Comparison of ENCODE assay signal across 14 cellular contexts in genomic region chr6:41715779-41716515, GRCh38. TPM values are rescaled to one million over a fixed set of nuclear protein-coding genes. Genes with fewer than 3 reads are reported as not detected.
DNase-seq lines count a peak whose midpoint lies in the region; ATAC-seq and TF ChIP-seq lines count a peak whose summit lies in the region.
"Had no signal": no experiment of that assay in that cellular context is flagged by ENCODE, and none has a peak within 500 bp of the region (broad histone marks: within the 10 kb centered on the region; RNA-seq: fewer than 3 reads in every experiment).

No MANE protein-coding gene starts in this region.

- no peaks in the 10 kb centered on the region for H3K9me3 Mint-ChIP-seq in activated naive CD8-positive, alpha-beta T cell (ENCODE audit: low read depth)
- no peaks in the 10 kb centered on the region for H3K9me3 Mint-ChIP-seq in activated naive CD8-positive, alpha-beta T cell treated with anti-CD3 and anti-CD28 coated beads for 36 hours
- no peaks in the 10 kb centered on the region for H3K9me3 Mint-ChIP-seq in stimulated activated naive B cell treated with anti-CD40 and anti-IgM and Interleukin-4, amounts not matched to agents 10 μg/mL and 1 μg/mL and 100 μg/mL, for 72 hours
- H3K9me3 Mint-ChIP-seq in Caco-2 (ENCODE audit: unreplicated experiment), result no peaks in the 10 kb centered on the region

- no peak overlapping the region for H3K4me3 Mint-ChIP-seq in activated naive CD8-positive, alpha-beta T cell
- no peak overlapping the region for H3K4me3 Mint-ChIP-seq in activated naive CD8-positive, alpha-beta T cell treated with anti-CD3 and anti-CD28 coated beads for 36 hours
- peak overlapping the region; percentile 65 to 67 for H3K4me3 Mint-ChIP-seq in stimulated activated naive B cell treated with anti-CD40 and anti-IgM and Interleukin-4, amounts not matched to agents 10 μg/mL and 1 μg/mL and 100 μg/mL, for 72 hours
- no peak overlapping the region for H3K4me3 Mint-ChIP-seq in Caco-2 (ENCODE audit: unreplicated experiment)

- no peaks in the 10 kb centered on the region for H3K27me3 Mint-ChIP-seq in activated naive CD8-positive, alpha-beta T cell
- no peaks in the 10 kb centered on the region for H3K27me3 Mint-ChIP-seq in activated naive CD8-positive, alpha-beta T cell treated with anti-CD3 and anti-CD28 coated beads for 36 hours
- H3K27me3 Mint-ChIP-seq in stimulated activated naive B cell treated with anti-CD40 and anti-IgM and Interleukin-4, amounts not matched to agents 10 μg/mL and 1 μg/mL and 100 μg/mL, for 72 hours, result no peaks in the 10 kb centered on the region
- no peaks in the 10 kb centered on the region for H3K27me3 Mint-ChIP-seq in Caco-2 (ENCODE audit: insufficient read depth, unreplicated experiment)

- no peak for TF ChIP-seq CTCF in Caco-2 (IDR thresholded peaks at IDR 0.05; ENCODE audit: insufficient read depth in 1 of 2, low read depth in 1 of 2, low read length in 1 of 2, severe bottlenecking in 1 of 2, unreplicated experiment in 1 of 2)
- no peak for TF ChIP-seq CTCF in uterus (IDR thresholded peaks at IDR 0.05)

- peak overlapping the region; percentile 34 for H3K27ac Mint-ChIP-seq in activated naive CD8-positive, alpha-beta T cell
- no peak overlapping the region for H3K27ac Mint-ChIP-seq in activated naive CD8-positive, alpha-beta T cell treated with anti-CD3 and anti-CD28 coated beads for 36 hours
- peak overlapping the region; percentile 85 for H3K27ac Mint-ChIP-seq in stimulated activated naive B cell treated with anti-CD40 and anti-IgM and Interleukin-4, amounts not matched to agents 10 μg/mL and 1 μg/mL and 100 μg/mL, for 72 hours
- H3K27ac Mint-ChIP-seq in Caco-2 (ENCODE audit: unreplicated experiment), result no peak overlapping the region

- H3K27me3 ChIP-seq in Caco-2 (replicated peaks; ENCODE audit: control insufficient read depth, insufficient read depth, low read length) (no peaks in the 10 kb centered on the region), uterus (no peaks in the 10 kb centered on the region)
- H3K27me3 ChIP-seq: breast epithelium had no signal

- no peaks in the 10 kb centered on the region for H3K36me3 Mint-ChIP-seq in activated naive CD8-positive, alpha-beta T cell
- H3K36me3 Mint-ChIP-seq in activated naive CD8-positive, alpha-beta T cell treated with anti-CD3 and anti-CD28 coated beads for 36 hours, result no peaks in the 10 kb centered on the region
- H3K36me3 Mint-ChIP-seq in stimulated activated naive B cell treated with anti-CD40 and anti-IgM and Interleukin-4, amounts not matched to agents 10 μg/mL and 1 μg/mL and 100 μg/mL, for 72 hours, result peaks cover 32 to 56% of the 10 kb centered on the region in 2 donors
- no peaks in the 10 kb centered on the region for H3K36me3 Mint-ChIP-seq in Caco-2 (ENCODE audit: insufficient read depth, unreplicated experiment)

- no peak overlapping the region for H3K4me3 ChIP-seq in Caco-2 (ENCODE audit: low read depth, low read length)
- H3K4me3 ChIP-seq in uterus, result no peak overlapping the region
- H3K4me3 ChIP-seq: breast epithelium had no signal

- POLR2A ChIA-PET in Caco-2 (lab: Charles Lee), result no interaction called here

- H3K4me1 ChIP-seq in Caco-2 (no peaks in the 10 kb centered on the region), uterus (peaks cover 0 to 21% of the 10 kb centered on the region in 2 donors)

- BruUV-seq in Caco-2 (replicated peaks; lab: Mats Ljungman, UMichigan), result no TSS peak

- ATAC-seq in stimulated activated naive B cell treated with anti-CD40 and anti-IgM and Interleukin-4, amounts not matched to agents 10 μg/mL and 1 μg/mL and 100 μg/mL, for 72 hours (replicated peaks), result peak; percentile 6 to 10
- ATAC-seq in GM18502 (IDR thresholded peaks at IDR 0.05; ENCODE audit: poor library complexity, unreplicated experiment), result no peak

- intact Hi-C loops in Caco-2 (cut with micrococcal nuclease; ENCODE audit: unreplicated experiment) (no loop called here), uterus (cut with DNase I; ENCODE audit: low total_unique reads) (no loop called here)

- CTCF ChIA-PET in Caco-2 (lab: Charles Lee), result interaction anchor here (1.5 kb wide), 1 partner anchor 113 kb away, joined by 5 read pairs; no protein-coding TSS in a partner anchor

- H3K4me1 Mint-ChIP-seq in activated naive CD8-positive, alpha-beta T cell (ENCODE audit: low read depth), result peaks cover 13% of the 10 kb centered on the region
- H3K4me1 Mint-ChIP-seq in activated naive CD8-positive, alpha-beta T cell treated with anti-CD3 and anti-CD28 coated beads for 36 hours, result peaks cover 27% of the 10 kb centered on the region
- H3K4me1 Mint-ChIP-seq in stimulated activated naive B cell treated with anti-CD40 and anti-IgM and Interleukin-4, amounts not matched to agents 10 μg/mL and 1 μg/mL and 100 μg/mL, for 72 hours, result peaks cover 78 to 99% of the 10 kb centered on the region in 2 donors
- no peaks in the 10 kb centered on the region for H3K4me1 Mint-ChIP-seq in Caco-2 (ENCODE audit: low read depth, unreplicated experiment)

- H3K36me3 ChIP-seq in Caco-2 (ENCODE audit: control insufficient read depth, insufficient read depth, low read length), result no peaks in the 10 kb centered on the region
- H3K36me3 ChIP-seq in uterus, result no peaks in the 10 kb centered on the region
- H3K36me3 ChIP-seq: breast epithelium had no signal

- DNase-seq in activated naive CD8-positive, alpha-beta T cell treated with anti-CD3 and anti-CD28 coated beads for 36 hours, result no peak
- DNase-seq in NAMALWA (ENCODE audit: low spot score) (peak; percentile 33), caudate nucleus (lab: John Stamatoyannopoulos, UW) (no peak), Caco-2 (no peak), uterus (no peak)
- no peak for DNase-seq in stimulated activated naive B cell treated with anti-CD40 and anti-IgM and Interleukin-4, amounts not matched to agents 10 μg/mL and 1 μg/mL and 100 μg/mL, for 72 hours
- DNase-seq: activated T-cell treated with anti-CD3 and anti-CD28 coated beads, Interleukin-2, amount 50 U/mL, for 1 hour; DMS79; NCI-H1105 had no signal

- no peak for TF ChIP-seq POLR2A in uterus (IDR thresholded peaks at IDR 0.05)

- H3K9me3 ChIP-seq in Caco-2 (no peaks in the 10 kb centered on the region), uterus (no peaks in the 10 kb centered on the region)
- H3K9me3 ChIP-seq: breast epithelium had no signal

- peak overlapping the region; percentile 60 for H3K27ac ChIP-seq in caudate nucleus (ENCODE audit: low read depth, low read length)
- no peak overlapping the region for H3K27ac ChIP-seq in uterus

RNA-seq across cellular contexts. Expression of gene TFEB, which starts 19.5 kb away (rescaled TPM):
- 10 to 100 TPM in 1 of 2 experiments, 1 to 10 TPM in 1; 9.3 to 11.5 TPM for total RNA-seq in activated naive CD8-positive, alpha-beta T cell treated with anti-CD3 and anti-CD28 coated beads for 36 hours
- total RNA-seq in Caco-2 (2022) (3.8 and 3.9 TPM in 2 replicates), uterus (10 to 100 TPM in 3 of 4 donors, 1 to 10 TPM in 1; 8.8 to 31.7 (median 17.0) TPM)

RNA-seq across cellular contexts. Expression of gene PGC, which starts 31.2 kb away (rescaled TPM):
- not detected for total RNA-seq in activated naive CD8-positive, alpha-beta T cell treated with anti-CD3 and anti-CD28 coated beads for 36 hours
- total RNA-seq in Caco-2 (2022) (8.9 and 12.2 TPM in 2 replicates), uterus (1 to 10 TPM in 1 of 4 donors, under 1 TPM in 1, not detected in 2; 0.91 to 2.1 TPM)
- total RNA-seq: liver, osteoblast had no signal

Comparison
In these comparisons a context has a peak if more than half of its experiments do, and no peak if none do; other contexts are left out.
1. H3K27ac Mint-ChIP-seq: peak in activated naive CD8-positive, alpha-beta T cell (single experiment) and stimulated activated naive B cell treated with anti-CD40 and anti-IgM and Interleukin-4, amounts not matched to agents 10 μg/mL and 1 μg/mL and 100 μg/mL, for 72 hours (single experiment); none in activated naive CD8-positive, alpha-beta T cell treated with anti-CD3 and anti-CD28 coated beads for 36 hours (single experiment) and Caco-2 (single experiment).
2. H3K4me3 Mint-ChIP-seq: peak in stimulated activated naive B cell treated with anti-CD40 and anti-IgM and Interleukin-4, amounts not matched to agents 10 μg/mL and 1 μg/mL and 100 μg/mL, for 72 hours (2 of 2); none in activated naive CD8-positive, alpha-beta T cell (single experiment), activated naive CD8-positive, alpha-beta T cell treated with anti-CD3 and anti-CD28 coated beads for 36 hours (single experiment) and Caco-2 (single experiment).